18 cellular contexts compared by ENCODE assay signal in genomic region chr13:23069571-23069970, GRCh38.
A peak's percentile ranks its signal among the peaks of the same experiment; 100 is the strongest.
DNase-seq lines count a peak whose midpoint lies in the region; ATAC-seq and TF ChIP-seq lines count a peak whose summit lies in the region.
"Had no signal": no experiment of that assay in that cellular context is flagged by ENCODE, and none has a peak within 500 bp of the region (broad histone marks: within the 10 kb centered on the region; RNA-seq: fewer than 3 reads in every experiment).

No MANE protein-coding gene starts in this region.

- H3K27me3 ChIP-seq in osteoblast (ENCODE audit: insufficient read depth, low read length), result no peaks in the 10 kb centered on the region
- no peaks in the 10 kb centered on the region for H3K27me3 ChIP-seq in upper lobe of right lung
- H3K27me3 ChIP-seq: brain microvascular endothelial cell had no signal

- no peaks in the 10 kb centered on the region for H3K79me2 ChIP-seq in osteoblast (ENCODE audit: insufficient read depth, low read length)

- intact Hi-C loops in upper lobe of right lung (cut with DNase I), result no loop called here

- ATAC-seq in GM19023 (IDR thresholded peaks at IDR 0.05; ENCODE audit: unreplicated experiment) (no peak), upper lobe of right lung (no peak)
- ATAC-seq: Panc1 had no signal

- H3K4me1 ChIP-seq in osteoblast (ENCODE audit: insufficient read depth, low read length), result peaks cover 6% of the 10 kb centered on the region
- no peaks in the 10 kb centered on the region for H3K4me1 ChIP-seq in upper lobe of right lung

- H3K36me3 ChIP-seq in osteoblast (ENCODE audit: insufficient read depth, low read length) (no peaks in the 10 kb centered on the region), upper lobe of right lung (no peaks in the 10 kb centered on the region)
- H3K36me3 ChIP-seq: brain microvascular endothelial cell had no signal

- no peak for TF ChIP-seq CTCF in osteoblast (IDR thresholded peaks at IDR 0.05; ENCODE audit: extremely low read depth, low read depth, low read length)
- no peak for TF ChIP-seq CTCF in upper lobe of right lung (IDR thresholded peaks at IDR 0.05)

- peak; percentile 72 for DNase-seq in EH (ENCODE audit: low read depth)
- peak; percentile 53 for DNase-seq in NCI-H226
- peak; percentile 40 for DNase-seq in fibroblast of gingiva (ENCODE audit: low read depth)
- DNase-seq in osteoblast (ENCODE audit: insufficient read length, low spot score, missing footprints), result peak; percentile 90
- no peak for DNase-seq in SIG-M5 (lab: John Stamatoyannopoulos, UW)
- no peak for DNase-seq in 8988T
- DNase-seq in upper lobe of right lung, result no peak
- DNase-seq: activated naive CD4-positive, alpha-beta T cell treated with Interleukin-2 at 50 U/mL for 16 hours; brain microvascular endothelial cell; CD8-positive, alpha-beta memory T cell; effector memory CD4-positive, alpha-beta T cell; GDM1; head of caudate nucleus; kidney; NCI-H1930; NCI-H69 had no signal

- peak overlapping the region; percentile 25 for H3K4me3 ChIP-seq in osteoblast (ENCODE audit: insufficient read depth, low read length)
- no peak overlapping the region for H3K4me3 ChIP-seq in upper lobe of right lung

- H3K27ac ChIP-seq in osteoblast (ENCODE audit: low read depth, low read length), result peak overlapping the region; percentile 73
- H3K27ac ChIP-seq in upper lobe of right lung, result no peak overlapping the region
- H3K27ac ChIP-seq: brain microvascular endothelial cell had no signal

- no peaks in the 10 kb centered on the region for H4K20me1 ChIP-seq in osteoblast (ENCODE audit: insufficient read depth, low read length)

- peak overlapping the region; percentile 69 for H3K4me2 ChIP-seq in osteoblast (ENCODE audit: insufficient read depth, low read length)

- peak overlapping the region; percentile 78 for H2AFZ ChIP-seq in osteoblast (ENCODE audit: low read length)

- peaks cover 2% of the 10 kb centered on the region for H3K9me3 ChIP-seq in osteoblast (ENCODE audit: low read depth, low read length)
- no peaks in the 10 kb centered on the region for H3K9me3 ChIP-seq in upper lobe of right lung

Comparison
In these comparisons a context has a peak if more than half of its experiments do, and no peak if none do; other contexts are left out.
1. DNase-seq: peak in EH (single experiment), NCI-H226 (single experiment), fibroblast of gingiva (single experiment) and osteoblast (single experiment); none in SIG-M5 (single experiment), 8988T (single experiment) and upper lobe of right lung (single experiment).